18 cellular contexts compared by ENCODE assay signal in the genomic region with DNA sequence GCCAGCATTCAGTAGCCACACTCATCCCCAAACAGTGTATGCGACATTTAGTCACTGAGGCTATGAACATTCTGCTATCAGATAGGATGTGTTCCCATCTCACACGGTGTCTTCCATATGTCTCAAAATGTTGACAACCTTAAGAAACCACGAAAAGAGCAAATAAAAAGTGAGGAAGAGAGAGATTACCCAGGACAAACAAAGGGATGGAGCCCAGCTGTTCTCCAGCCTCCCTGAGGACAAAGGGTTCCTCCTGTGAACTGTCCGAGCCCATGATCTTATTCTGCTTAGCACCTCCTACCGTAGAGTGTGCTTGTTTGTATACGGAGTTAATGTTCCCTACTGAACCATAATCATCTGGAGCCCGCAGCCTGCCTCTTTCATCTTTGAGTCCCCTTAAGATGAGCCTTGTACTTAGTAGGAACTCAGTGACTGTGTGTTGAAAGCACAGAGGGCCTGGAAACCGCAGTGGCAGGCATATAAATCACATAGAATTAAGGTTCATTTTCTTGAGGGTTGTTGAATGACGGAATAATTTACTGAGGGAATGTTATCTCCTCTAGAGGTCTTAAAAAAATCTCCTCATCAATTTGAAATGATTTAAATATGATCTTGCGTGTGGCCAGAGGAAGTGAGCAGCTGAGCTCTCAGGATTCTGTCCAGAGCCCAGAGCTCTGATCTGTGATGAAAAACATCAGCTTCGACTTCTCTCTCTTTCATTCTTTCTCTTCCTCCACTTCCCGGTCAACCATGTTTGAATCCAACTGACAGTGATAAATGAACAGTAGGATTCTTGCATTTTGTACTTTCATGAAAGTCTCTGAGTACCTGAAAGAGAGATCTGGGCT.
DNase-seq lines count a peak whose midpoint lies in the region; ATAC-seq and TF ChIP-seq lines count a peak whose summit lies in the region.
"Had no signal": no experiment of that assay in that cellular context is flagged by ENCODE, and none has a peak within 500 bp of the region (broad histone marks: within the 10 kb centered on the region; RNA-seq: fewer than 3 reads in every experiment).

No MANE protein-coding gene starts in this region.

- H3K4me3 Mint-ChIP-seq in brain: no peak overlapping the region
- H3K4me3 Mint-ChIP-seq: activated naive CD4-positive, alpha-beta T cell treated with anti-CD3 and anti-CD28 coated beads for 36 hours had no signal

- H3K9me3 ChIP-seq in SK-N-SH: no peaks in the 10 kb centered on the region
- no peaks in the 10 kb centered on the region for H3K9me3 ChIP-seq in mucosa of descending colon
- no peaks in the 10 kb centered on the region for H3K9me3 ChIP-seq in uterus
- H3K9me3 ChIP-seq: breast epithelium, ovary had no signal

- no peaks in the 10 kb centered on the region for H3K27me3 Mint-ChIP-seq in brain

- TF ChIP-seq RAD21 in SK-N-SH (IDR thresholded peaks at IDR 0.05; ENCODE audit: low read length): no peak

- intact Hi-C loops in mucosa of descending colon (cut with DNase I, micrococcal nuclease) (no loop called here), uterus (cut with DNase I; ENCODE audit: low total_unique reads) (no loop called here)

- TF ChIP-seq CTCF in SK-N-SH (IDR thresholded peaks at IDR 0.05) (no peak), brain (conservative IDR thresholded peaks at IDR 0.05) (no peak), mucosa of descending colon (IDR thresholded peaks at IDR 0.05) (no peak), uterus (IDR thresholded peaks at IDR 0.05) (no peak)

- no peaks in the 10 kb centered on the region for H4K20me1 ChIP-seq in SK-N-SH (ENCODE audit: insufficient read depth)

- DNase-seq in SK-N-SH (no peak), mucosa of descending colon (peak in 1 of 3 donors; percentile 44), uterus (peak; percentile 20 to 48), DMS53 (lab: John Stamatoyannopoulos, UW) (no peak)
- DNase-seq: activated CD4-positive, alpha-beta T cell treated with anti-CD3 and anti-CD28 coated beads for 48 hours; activated naive CD4-positive, alpha-beta T cell treated with anti-CD3 and anti-CD28 coated beads for 36 hours; DMS 273 treated with DMSO at 0.1 percent for 48 hours; foreskin melanocyte; GOT3; NCI-H1048; NCI-H2171; ovary; SIG-M5 had no signal

- no peak overlapping the region for H3K9ac ChIP-seq in SK-N-SH

- H3K27me3 ChIP-seq in SK-N-SH (ENCODE audit: insufficient read depth) (no peaks in the 10 kb centered on the region), uterus (no peaks in the 10 kb centered on the region)
- H3K27me3 ChIP-seq: breast epithelium, ovary had no signal

- no peaks in the 10 kb centered on the region for H3K36me3 Mint-ChIP-seq in brain

- 67% methylated on average over 12 of the region's 12 CpGs for WGBS in SK-N-SH (ENCODE audit: low lambda C conversion rate)

- peaks cover 4% of the 10 kb centered on the region for H3F3A ChIP-seq in SK-N-SH (replicated peaks; ENCODE audit: insufficient read depth)

- H3K9me2 ChIP-seq in SK-N-SH: no peaks in the 10 kb centered on the region

- CTCF ChIA-PET in SK-N-SH (lab: Yijun Ruan, JAX): no interaction called here

- TF ChIP-seq POLR2A in uterus (IDR thresholded peaks at IDR 0.05): no peak

- peaks cover 0 to 2% of the 10 kb centered on the region in 2 experiments; a peak in 2 of 4 replicates for H3K4me1 ChIP-seq in SK-N-SH (ENCODE audit: control insufficient read depth in 1 of 2, insufficient read depth in 2 of 2, low read depth in 1 of 2, low read length in 1 of 2)
- peaks cover 5% of the 10 kb centered on the region for H3K4me1 ChIP-seq in mucosa of descending colon (ENCODE audit: low read depth)
- no peaks in the 10 kb centered on the region for H3K4me1 ChIP-seq in uterus
- H3K4me1 ChIP-seq: breast epithelium had no signal

- 0 out of 2 replicates have a peak overlapping the region, but pooled peaks have one; percentile 39 for H2AFZ ChIP-seq in SK-N-SH (ENCODE audit: low read depth)

- H3K27ac ChIP-seq in SK-N-SH (ENCODE audit: low read depth in 2 of 2, low read length in 1 of 2): no peak overlapping the region
- peak overlapping the region in 1 of 2 donors; percentile 29 for H3K27ac ChIP-seq in uterus
- H3K27ac ChIP-seq: breast epithelium, ovary had no signal

- H3K79me2 ChIP-seq in SK-N-SH (ENCODE audit: insufficient read depth): no peaks in the 10 kb centered on the region

- no peak overlapping the region for H3K4me3 ChIP-seq in SK-N-SH (ENCODE audit: low read depth in 2 of 2, low read length in 1 of 2)
- H3K4me3 ChIP-seq in mucosa of descending colon: no peak overlapping the region
- H3K4me3 ChIP-seq in uterus: no peak overlapping the region
- H3K4me3 ChIP-seq: breast epithelium, ovary had no signal

- H3K4me1 Mint-ChIP-seq in brain: peaks cover 16% of the 10 kb centered on the region

- H3K36me3 ChIP-seq in SK-N-SH (replicated peaks in 1 of 2; ENCODE audit: control insufficient read depth in 1 of 2, insufficient read depth in 2 of 2, low read length in 1 of 2) (no peaks in the 10 kb centered on the region), mucosa of descending colon (ENCODE audit: low read depth) (no peaks in the 10 kb centered on the region), uterus (no peaks in the 10 kb centered on the region)
- H3K36me3 ChIP-seq: breast epithelium, ovary had no signal

- H3K4me2 ChIP-seq in SK-N-SH: no peak overlapping the region

- POLR2A ChIA-PET in SK-N-SH (lab: Yijun Ruan, JAX): no interaction called here

- H3K27ac Mint-ChIP-seq in brain: peak overlapping the region in 3 of 5 experiments; percentile 47 to 62 (median 49)
- H3K27ac Mint-ChIP-seq: activated naive CD4-positive, alpha-beta T cell treated with anti-CD3 and anti-CD28 coated beads for 36 hours had no signal

- ATAC-seq in SK-N-SH treated with all-trans-retinoic acid at 6 μM for 48 hours (no peak), mucosa of descending colon (peak; percentile 87), GM18858 (IDR thresholded peaks at IDR 0.05; ENCODE audit: unreplicated experiment) (no peak), GM19023 (IDR thresholded peaks at IDR 0.05; ENCODE audit: unreplicated experiment) (no peak)

- no peaks in the 10 kb centered on the region for H3K9me3 Mint-ChIP-seq in brain
- H3K9me3 Mint-ChIP-seq: activated naive CD4-positive, alpha-beta T cell treated with anti-CD3 and anti-CD28 coated beads for 36 hours had no signal

- no peak for TF ChIP-seq EP300 in SK-N-SH (IDR thresholded peaks at IDR 0.05; ENCODE audit: borderline replicate concordance in 1 of 2, low read depth in 1 of 2, low read length in 1 of 2)

TF ChIP-seq in SK-N-SH, 30 proteins besides CTCF, POLR2A, EP300 and RAD21:
- TF ChIP-seq EZH2phosphoT487 (IDR thresholded peaks at IDR 0.05; ENCODE audit: borderline replicate concordance, low read depth): no peak
- no peak for TF ChIP-seq FOXJ3 (CRISPR knock-in tag; IDR thresholded peaks at IDR 0.05)
- TF ChIP-seq FOXM1 (IDR thresholded peaks at IDR 0.05; ENCODE audit: low read depth): no peak
- no peak for TF ChIP-seq FOSL2 (IDR thresholded peaks at IDR 0.05; ENCODE audit: borderline replicate concordance, low read depth)
- TF ChIP-seq MEF2A (IDR thresholded peaks at IDR 0.05; ENCODE audit: borderline replicate concordance, low read depth): no peak
- TF ChIP-seq, protein P1, sequence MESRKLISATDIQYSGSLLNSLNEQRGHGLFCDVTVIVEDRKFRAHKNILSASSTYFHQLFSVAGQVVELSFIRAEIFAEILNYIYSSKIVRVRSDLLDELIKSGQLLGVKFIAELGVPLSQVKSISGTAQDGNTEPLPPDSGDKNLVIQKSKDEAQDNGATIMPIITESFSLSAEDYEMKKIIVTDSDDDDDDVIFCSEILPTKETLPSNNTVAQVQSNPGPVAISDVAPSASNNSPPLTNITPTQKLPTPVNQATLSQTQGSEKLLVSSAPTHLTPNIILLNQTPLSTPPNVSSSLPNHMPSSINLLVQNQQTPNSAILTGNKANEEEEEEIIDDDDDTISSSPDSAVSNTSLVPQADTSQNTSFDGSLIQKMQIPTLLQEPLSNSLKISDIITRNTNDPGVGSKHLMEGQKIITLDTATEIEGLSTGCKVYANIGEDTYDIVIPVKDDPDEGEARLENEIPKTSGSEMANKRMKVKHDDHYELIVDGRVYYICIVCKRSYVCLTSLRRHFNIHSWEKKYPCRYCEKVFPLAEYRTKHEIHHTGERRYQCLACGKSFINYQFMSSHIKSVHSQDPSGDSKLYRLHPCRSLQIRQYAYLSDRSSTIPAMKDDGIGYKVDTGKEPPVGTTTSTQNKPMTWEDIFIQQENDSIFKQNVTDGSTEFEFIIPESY (IDR thresholded peaks at IDR 0.05; ENCODE audit: borderline replicate concordance, low read depth): no peak
- no peak for TF ChIP-seq RFX5 (IDR thresholded peaks at IDR 0.05; ENCODE audit: low read length)
- no peak for TF ChIP-seq YY1 (IDR thresholded peaks at IDR 0.05; ENCODE audit: low read depth)
- TF ChIP-seq GABPA (IDR thresholded peaks at IDR 0.05; ENCODE audit: low read depth): no peak

TF ChIP-seq in SK-N-SH treated with all-trans-retinoic acid at 6 μM for 48 hours, 23 proteins besides CTCF, POLR2A, EP300 and RAD21 (continues in another document):
- TF ChIP-seq ARNTL (CRISPR knock-in tag; IDR thresholded peaks at IDR 0.05; ENCODE audit: borderline replicate concordance, low read depth): no peak
- no peak for TF ChIP-seq ESRRG (CRISPR knock-in tag; IDR thresholded peaks at IDR 0.05)
- TF ChIP-seq, protein P2, sequence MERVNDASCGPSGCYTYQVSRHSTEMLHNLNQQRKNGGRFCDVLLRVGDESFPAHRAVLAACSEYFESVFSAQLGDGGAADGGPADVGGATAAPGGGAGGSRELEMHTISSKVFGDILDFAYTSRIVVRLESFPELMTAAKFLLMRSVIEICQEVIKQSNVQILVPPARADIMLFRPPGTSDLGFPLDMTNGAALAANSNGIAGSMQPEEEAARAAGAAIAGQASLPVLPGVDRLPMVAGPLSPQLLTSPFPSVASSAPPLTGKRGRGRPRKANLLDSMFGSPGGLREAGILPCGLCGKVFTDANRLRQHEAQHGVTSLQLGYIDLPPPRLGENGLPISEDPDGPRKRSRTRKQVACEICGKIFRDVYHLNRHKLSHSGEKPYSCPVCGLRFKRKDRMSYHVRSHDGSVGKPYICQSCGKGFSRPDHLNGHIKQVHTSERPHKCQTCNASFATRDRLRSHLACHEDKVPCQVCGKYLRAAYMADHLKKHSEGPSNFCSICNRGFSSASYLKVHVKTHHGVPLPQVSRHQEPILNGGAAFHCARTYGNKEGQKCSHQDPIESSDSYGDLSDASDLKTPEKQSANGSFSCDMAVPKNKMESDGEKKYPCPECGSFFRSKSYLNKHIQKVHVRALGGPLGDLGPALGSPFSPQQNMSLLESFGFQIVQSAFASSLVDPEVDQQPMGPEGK (CRISPR knock-in tag; IDR thresholded peaks at IDR 0.05; ENCODE audit: borderline replicate concordance): no peak

Comparison
In these comparisons a context has a peak if more than half of its experiments do, and no peak if none do; other contexts are left out.
1. DNase-seq: peak in uterus (2 of 2); none in SK-N-SH (single experiment) and DMS53 (single experiment).